Comparison of ENCODE assay signal across 11 cellular contexts in the genomic region with DNA sequence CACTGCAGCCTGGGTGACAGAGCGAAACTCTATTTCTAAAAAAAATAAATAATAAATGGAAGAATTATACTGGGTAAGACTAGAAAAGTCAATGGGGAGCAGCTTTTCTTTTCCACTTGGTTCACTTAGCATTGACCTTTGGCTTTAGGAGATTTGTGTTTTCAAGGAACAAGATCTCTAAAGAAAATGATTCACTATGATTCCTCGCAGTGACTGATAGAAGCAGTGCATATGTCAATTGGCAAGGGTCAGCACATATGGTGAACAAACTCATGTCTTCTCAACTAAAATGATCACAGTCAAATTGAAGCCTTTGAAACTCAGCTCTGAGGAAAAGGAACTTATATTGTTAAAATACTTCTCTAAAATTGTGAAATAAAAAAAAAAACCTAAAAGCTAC. TPM values are rescaled to one million over a fixed set of nuclear protein-coding genes. Genes with fewer than 3 reads are reported as not detected.
"Had no signal": no experiment of that assay in that cellular context is flagged by ENCODE, and none has a peak within 500 bp of the region (broad histone marks: within the 10 kb centered on the region; RNA-seq: fewer than 3 reads in every experiment).

No MANE protein-coding gene starts in this region.

- ATAC-seq: esophagus mucosa, left lung, T-helper 17 cell had no signal

- H3K4me1 Mint-ChIP-seq: naive B cell had no signal

- H3K4me3 Mint-ChIP-seq: naive B cell, T-helper 17 cell had no signal

- H3K27me3 Mint-ChIP-seq: naive B cell, T-helper 17 cell had no signal

- H3K36me3 Mint-ChIP-seq: naive B cell had no signal

- H3K27ac Mint-ChIP-seq: naive B cell, T-helper 17 cell had no signal

- H3K9me3 Mint-ChIP-seq: naive B cell had no signal

- DNase-seq: activated effector memory CD4-positive, alpha-beta T cell treated with anti-CD3 and anti-CD28 coated beads, Interleukin-2, amount 50 U/mL, for 16 hours; adrenal gland; hypothalamus; kidney; left lung; naive B cell; stimulated activated CD4-positive, alpha-beta T cell treated with anti-CD3 and anti-CD28 coated beads, Interleukin-1b, Interleukin-23, amount 100 ng/mL, for 48 hours; T-helper 17 cell; WERI-Rb-1 had no signal

RNA-seq across cellular contexts. Expression of a gene that starts 43.2 kb away (rescaled TPM):
- total RNA-seq: cardiac muscle cell had no signal
